Comparison of ENCODE assay signal across 9 cellular contexts in genomic region chr10:11823989-11824346, GRCh38. TPM values are rescaled to one million over a fixed set of nuclear protein-coding genes. Genes with fewer than 3 reads are reported as not detected.
DNase-seq lines count a peak whose midpoint lies in the region; ATAC-seq and TF ChIP-seq lines count a peak whose summit lies in the region.
"Had no signal": no experiment of that assay in that cellular context is flagged by ENCODE, and none has a peak within 500 bp of the region (broad histone marks: within the 10 kb centered on the region; RNA-seq: fewer than 3 reads in every experiment).

No MANE protein-coding gene starts in this region.

- H3K27ac Mint-ChIP-seq in T-helper 17 cell = no peak overlapping the region

- H3K79me2 ChIP-seq in GM23248 (ENCODE audit: insufficient read depth) = no peaks in the 10 kb centered on the region

- H3K4me3 ChIP-seq in GM23248 (peak overlapping the region; percentile 83), foreskin fibroblast (ENCODE audit: low read depth in 1 of 2, low read length in 2 of 2) (peak overlapping the region; percentile 47 to 52), gastrocnemius medialis (peak overlapping the region; percentile 49 to 59 (median 54))

- H3K9ac ChIP-seq in GM23248 = peak overlapping the region; percentile 61

- no peaks in the 10 kb centered on the region for H4K20me1 ChIP-seq in GM23248 (ENCODE audit: insufficient read depth)

- 8 to 13% methylated on average over 6 of the region's 6 CpGs for WGBS in GM23248 (ENCODE audit: low coverage in 1 of 2, low lambda C conversion rate in 2 of 2, missing lambda C conversion rate in 2 of 2), 2 experiments

- H3K27ac ChIP-seq in GM23248 = no peak overlapping the region
- H3K27ac ChIP-seq in gastrocnemius medialis = no peak overlapping the region

- peaks cover 5% of the 10 kb centered on the region; the same call in 1 of the 2 replicates for H3F3A ChIP-seq in GM23248 (ENCODE audit: insufficient read depth)

- peak overlapping the region; percentile 95 for H3K4me2 ChIP-seq in GM23248 (ENCODE audit: unreplicated experiment)

- H3K9me2 ChIP-seq in GM23248 (ENCODE audit: insufficient read depth) = no peaks in the 10 kb centered on the region

- H3K36me3 Mint-ChIP-seq in T-helper 17 cell (ENCODE audit: low read depth) = peaks cover 5% of the 10 kb centered on the region

- no peak for TF ChIP-seq POLR2A in gastrocnemius medialis (IDR thresholded peaks at IDR 0.05)

- in situ Hi-C loops in GM23248 (cut with MboI) = no loop called here
- in situ Hi-C loops in gastrocnemius medialis (cut with MboI; ENCODE audit: low sequenced_read_pairs in 4 of 4) = no loop called here

- H3K4me1 ChIP-seq in GM23248 (ENCODE audit: insufficient read depth) (no peaks in the 10 kb centered on the region), gastrocnemius medialis (no peaks in the 10 kb centered on the region)

- ATAC-seq in T-helper 17 cell = peak; percentile 9
- no peak for ATAC-seq in gastrocnemius medialis
- ATAC-seq in HG03025 (IDR thresholded peaks at IDR 0.05; ENCODE audit: low FRiP score, unreplicated experiment) = no peak

- H3K27me3 ChIP-seq in GM23248 (replicated peaks; ENCODE audit: insufficient read depth) = peaks cover 16% of the 10 kb centered on the region
- H3K27me3 ChIP-seq in gastrocnemius medialis = peaks cover 6 to 18% (median 15%) of the 10 kb centered on the region in 3 donors

- DNase-seq in GM23248 (peak; percentile 40), T-helper 17 cell (no peak), foreskin fibroblast (peak in 1 of 2 donors; percentile 35), gastrocnemius medialis (no peak), NCI-H82 treated with DMSO at 0.1 percent for 48 hours (lab: John Stamatoyannopoulos, UW; ENCODE audit: unreplicated experiment) (no peak), NCI-H1417 (lab: John Stamatoyannopoulos, UW) (no peak), T-helper 9 cell (no peak)
- DNase-seq: activated CD4-positive, CD25-positive, alpha-beta regulatory T cell had no signal

- peak overlapping the region; percentile 81 for H2AFZ ChIP-seq in GM23248

- no peaks in the 10 kb centered on the region for H3K9me3 ChIP-seq in GM23248 (ENCODE audit: low read depth)
- H3K9me3 ChIP-seq in T-helper 17 cell (ENCODE audit: control insufficient read depth, low read length, poor library complexity, severe bottlenecking) = no peaks in the 10 kb centered on the region
- H3K9me3 ChIP-seq in gastrocnemius medialis = no peaks in the 10 kb centered on the region

- H3K4me3 Mint-ChIP-seq in T-helper 17 cell = peak overlapping the region; percentile 76

- TF ChIP-seq CTCF in foreskin fibroblast (IDR thresholded peaks at IDR 0.05; ENCODE audit: low read depth, low read length) = no peak
- TF ChIP-seq CTCF in gastrocnemius medialis (IDR thresholded peaks at IDR 0.05 in 4 of 5, conservative IDR thresholded peaks at IDR 0.05 in 1 of 5) = no peak

- intact Hi-C loops in gastrocnemius medialis (cut with DNase I; ENCODE audit: low total_unique reads) = loop anchor here (2.0 kb wide), 1 partner anchor 213 kb away; the partner anchor contains the start of gene USP6NL

- H3K36me3 ChIP-seq in GM23248 (ENCODE audit: low read depth) (no peaks in the 10 kb centered on the region), gastrocnemius medialis (no peaks in the 10 kb centered on the region)

- peaks cover 23% of the 10 kb centered on the region for H3K4me1 Mint-ChIP-seq in T-helper 17 cell

- peaks cover 38% of the 10 kb centered on the region for H3K27me3 Mint-ChIP-seq in T-helper 17 cell

RNA-seq across cellular contexts. Expression of gene PROSER2, which starts 0.8 kb away (rescaled TPM):
- total RNA-seq in GM23248 (2014; rRNA removed; shearing (Covaris generic)) = 1.2 and 1.4 TPM in 2 replicates
- polyA plus RNA-seq in GM23248 (2016; fragmentation: Nextera tagmentation; extraction: Ambion mirVana) = 0.65 and 0.80 TPM in 2 replicates
- total RNA-seq in T-helper 17 cell (1 to 10 TPM; 3.2 to 5.1 TPM), gastrocnemius medialis (1 to 10 TPM in 3 of 4 donors, under 1 TPM in 1; 0.88 to 3.4 (median 1.4) TPM)
